Comparison of ENCODE assay signal across 22 cellular contexts in the genomic region with DNA sequence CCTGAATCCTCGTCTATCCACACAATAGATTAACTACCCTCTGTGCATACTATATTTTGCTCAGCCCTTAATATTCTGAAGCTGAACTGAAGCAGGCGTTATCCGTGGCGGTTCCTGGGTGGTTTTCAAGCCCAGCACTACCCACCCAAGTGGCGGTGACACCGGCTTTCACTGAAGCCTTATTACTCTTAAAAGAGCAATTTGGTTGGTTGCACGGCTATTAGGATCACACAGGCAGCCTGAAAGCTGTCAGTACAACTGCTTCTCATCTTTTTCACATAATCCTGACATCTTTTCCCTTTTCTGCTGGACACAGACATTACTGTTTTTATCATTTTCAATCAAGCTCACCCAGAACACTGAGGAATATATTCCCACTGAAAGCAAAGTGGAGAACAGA.
A peak's percentile ranks its signal among the peaks of the same experiment; 100 is the strongest.
DNase-seq lines count a peak whose midpoint lies in the region; ATAC-seq, FAIRE-seq and TF ChIP-seq lines count a peak whose summit lies in the region.
"Had no signal": no experiment of that assay in that cellular context is flagged by ENCODE, and none has a peak within 500 bp of the region (broad histone marks: within the 10 kb centered on the region; RNA-seq: fewer than 3 reads in every experiment).

No MANE protein-coding gene starts in this region.

- no peaks in the 10 kb centered on the region for H4K20me1 ChIP-seq in keratinocyte (ENCODE audit: control insufficient read depth, extremely low read depth, insufficient read depth, low read length)

- H3K79me2 ChIP-seq in keratinocyte (ENCODE audit: control insufficient read depth, insufficient read depth, low read length): no peaks in the 10 kb centered on the region

- H3K27me3 ChIP-seq in adipocyte (replicated peaks; ENCODE audit: control insufficient read depth, insufficient read depth, low read length) (no peaks in the 10 kb centered on the region), keratinocyte (ENCODE audit: control insufficient read depth, extremely low read depth, insufficient read depth, low read length) (peaks cover 4% of the 10 kb centered on the region)
- H3K27me3 ChIP-seq: transverse colon had no signal

- dilution Hi-C loops in keratinocyte (cut with MboI; ENCODE audit: extremely low pct_ligation_motif_present, low sequenced_read_pairs): no loop called here

- peak overlapping the region; percentile 86 for H2AFZ ChIP-seq in keratinocyte (ENCODE audit: control insufficient read depth, low read length)

- peak overlapping the region; percentile 21 for H3K9ac ChIP-seq in adipocyte (ENCODE audit: low read length)
- H3K9ac ChIP-seq in keratinocyte (ENCODE audit: control insufficient read depth, extremely low read depth, insufficient read depth, low read length): no peak overlapping the region

- ATAC-seq in HG03460 (IDR thresholded peaks at IDR 0.05; ENCODE audit: unreplicated experiment) (no peak), GM21619 (IDR thresholded peaks at IDR 0.05; ENCODE audit: unreplicated experiment) (no peak), HG02623 (IDR thresholded peaks at IDR 0.05; ENCODE audit: unreplicated experiment) (no peak)
- ATAC-seq: activated T-helper 17 cell treated with anti-CD3 and anti-CD28 coated beads, Interleukin-2, amount 50 U/mL, for 72 hours; natural killer cell; T-helper 17 cell had no signal

- H3K4me1 ChIP-seq in adipocyte (ENCODE audit: control insufficient read depth, insufficient read depth, low read length) (peaks cover 22% of the 10 kb centered on the region), keratinocyte (ENCODE audit: control insufficient read depth, extremely low read depth, insufficient read depth, low read length) (peaks cover 5% of the 10 kb centered on the region)
- H3K4me1 ChIP-seq: Caco-2, transverse colon had no signal

- DNase-seq in HCEC 1CT (peak; percentile 29), adipocyte (ENCODE audit: low read depth) (no peak), keratinocyte (ENCODE audit: low read depth, low spot score) (no peak), superior temporal gyrus (ENCODE audit: extremely low spot score) (peak; percentile 34), AG08396 (ENCODE audit: low spot score) (no peak)
- DNase-seq: activated CD4-positive, alpha-beta T cell treated with anti-CD3 and anti-CD28 coated beads, Interleukin-2, amount 10 ng/mL, durations not matched to agents 7 days and 5 days; activated naive CD8-positive, alpha-beta T cell treated with anti-CD3 and anti-CD28 coated beads, Interleukin-2, amount 10 ng/mL, durations not matched to agents 7 days and 5 days; Caco-2; HFFc6; natural killer cell; NCI-H1105 treated with DMSO at 0.1 percent for 48 hours; NCI-H524 treated with DMSO at 0.1 percent for 48 hours; Right ventricle myocardium superior; stimulated activated naive CD4-positive, alpha-beta T cell; T-helper 17 cell; transverse colon had no signal

- FAIRE-seq in keratinocyte (lab: Jason Lieb, UNC): no peak
- FAIRE-seq: endothelial cell of umbilical vein, frontal cortex had no signal

- peak overlapping the region; percentile 55 for H3K4me2 ChIP-seq in keratinocyte (ENCODE audit: control insufficient read depth, extremely low read depth, insufficient read depth, low read depth, low read length)

- peak overlapping the region; percentile 73 for H3K4me3 ChIP-seq in adipocyte (ENCODE audit: low read length)
- H3K4me3 ChIP-seq in keratinocyte (ENCODE audit: control insufficient read depth in 2 of 3, extremely low read depth in 1 of 3, insufficient read depth in 2 of 3, low read depth in 1 of 3, low read length in 3 of 3): peak overlapping the region in 1 of 3 experiments; percentile 9
- H3K4me3 ChIP-seq: transverse colon had no signal

- TF ChIP-seq CTCF in keratinocyte (optimal IDR thresholded peaks at IDR 0.05 in 1 of 3, IDR thresholded peaks at IDR 0.05 in 1 of 3, conservative IDR thresholded peaks at IDR 0.05 in 1 of 3; ENCODE audit: extremely low read depth in 1 of 3, insufficient read depth in 2 of 3, low read length in 3 of 3): no peak

- H3K36me3 ChIP-seq in adipocyte (ENCODE audit: control insufficient read depth, insufficient read depth, low read length, severe bottlenecking) (no peaks in the 10 kb centered on the region), keratinocyte (ENCODE audit: control insufficient read depth in 2 of 2, extremely low read depth in 1 of 2, insufficient read depth in 2 of 2, low read length in 2 of 2) (no peaks in the 10 kb centered on the region)
- H3K36me3 ChIP-seq: transverse colon had no signal

- no peaks in the 10 kb centered on the region for H3K9me1 ChIP-seq in keratinocyte (ENCODE audit: control insufficient read depth, extremely low read depth, insufficient read depth, low read length)

- H3K9me3 ChIP-seq in adipocyte (ENCODE audit: control insufficient read depth, low read length) (no peaks in the 10 kb centered on the region), keratinocyte (ENCODE audit: control insufficient read depth, low read depth, low read length) (no peaks in the 10 kb centered on the region)
- H3K9me3 ChIP-seq: transverse colon had no signal

- H3K27ac ChIP-seq in keratinocyte (ENCODE audit: control insufficient read depth, insufficient read depth, low read length): no peak overlapping the region
- H3K27ac ChIP-seq: transverse colon had no signal

Comparison
In these comparisons a context has a peak if more than half of its experiments do, and no peak if none do; other contexts are left out.
1. DNase-seq: peak in HCEC 1CT (single experiment) and superior temporal gyrus (single experiment); none in adipocyte (single experiment), keratinocyte (single experiment) and AG08396 (single experiment).